In the genomic region with DNA sequence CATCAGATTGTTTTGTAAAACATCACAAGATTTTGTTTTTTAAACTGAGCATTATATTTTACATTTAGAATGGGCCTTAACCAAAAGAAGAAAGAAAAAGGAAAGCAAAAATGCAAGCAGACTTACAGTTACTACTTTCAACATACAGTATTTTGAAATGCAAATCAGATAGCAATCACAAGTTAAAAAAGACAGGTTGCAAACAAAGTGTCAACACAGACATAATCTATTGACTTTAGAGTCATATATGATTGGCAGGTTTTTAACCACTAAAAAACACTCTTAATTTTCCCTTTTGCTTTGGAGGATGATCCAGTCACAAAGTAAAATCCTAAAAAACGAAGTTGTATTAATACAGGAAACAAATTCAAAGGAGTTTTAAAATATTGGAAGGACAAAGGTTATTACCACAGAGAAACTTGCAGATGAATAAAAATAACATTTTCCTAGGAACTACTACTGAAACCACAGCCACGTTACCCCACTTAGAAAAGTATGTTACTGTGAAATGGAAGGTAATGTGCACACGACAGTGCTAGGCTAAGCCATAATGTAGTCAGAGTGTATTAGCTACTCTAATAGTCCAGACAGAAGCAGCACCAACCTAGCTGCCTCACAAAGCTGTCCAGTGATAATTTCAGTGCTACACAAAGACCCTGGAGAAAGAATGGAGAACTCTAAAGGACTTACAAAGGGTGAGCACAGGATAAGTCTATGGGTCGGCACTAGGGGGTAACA, we compare ENCODE assay signal across 1 cellular context.
A peak's percentile ranks its signal among the peaks of the same experiment; 100 is the strongest.
TF ChIP-seq lines count a peak whose summit lies in the region.

No MANE protein-coding gene starts in this region.

TF ChIP-seq in GM12878, 131 proteins besides CTCF, POLR2A, EP300 and RAD21:
- TF ChIP-seq ATF7 (IDR thresholded peaks at IDR 0.05; ENCODE audit: low read depth) = peak; percentile 35; the same call in 1 of the 2 replicates
- 0 out of 2 replicates have a peak, but pooled peaks have one; percentile 26 for TF ChIP-seq MXI1 (IDR thresholded peaks at IDR 0.05; ENCODE audit: low read depth, low read length)
- peak in 1 of 2 experiments; percentile 47; a peak in 2 of 4 replicates for TF ChIP-seq IKZF2 (IDR thresholded peaks at IDR 0.05)
- peak; percentile 18 for TF ChIP-seq SMAD1 (IDR thresholded peaks at IDR 0.05; ENCODE audit: low read depth, partially characterized antibody)
- peak in 1 of 2 experiments; percentile 15; a peak in 1 of 4 replicates for TF ChIP-seq BHLHE40 (IDR thresholded peaks at IDR 0.05; ENCODE audit: borderline replicate concordance in 1 of 2, low read depth in 2 of 2, low read length in 1 of 2)
- peak; percentile 42; the same call in 1 of the 2 replicates for TF ChIP-seq MTA2 (IDR thresholded peaks at IDR 0.05; ENCODE audit: low read depth)
- TF ChIP-seq TCF7 (IDR thresholded peaks at IDR 0.05; ENCODE audit: borderline replicate concordance) = no peak
- peak; percentile 94 for TF ChIP-seq PKNOX1 (IDR thresholded peaks at IDR 0.05)
- TF ChIP-seq ESRRA (IDR thresholded peaks at IDR 0.05; ENCODE audit: low read length) = no peak
- no peak for TF ChIP-seq SRF (IDR thresholded peaks at IDR 0.05; ENCODE audit: low read depth in 2 of 2, low read length in 2 of 2)
- TF ChIP-seq ZNF217 (IDR thresholded peaks at IDR 0.05) = 0 out of 2 replicates have a peak, but pooled peaks have one; percentile 50
- peak; percentile 64 for TF ChIP-seq RELB (IDR thresholded peaks at IDR 0.05; ENCODE audit: low read depth)
- TF ChIP-seq DPF2 (IDR thresholded peaks at IDR 0.05) = 0 out of 2 replicates have a peak, but pooled peaks have one; percentile 17
